ENCODE assay signal across 17 cellular contexts in genomic region chr11:126098204-126098769, GRCh38.
"Had no signal": no experiment of that assay in that cellular context is flagged by ENCODE, and none has a peak within 500 bp of the region (broad histone marks: within the 10 kb centered on the region; RNA-seq: fewer than 3 reads in every experiment).

No MANE protein-coding gene starts in this region.

- H3K4me1 ChIP-seq: colonic mucosa had no signal

- H3K27ac Mint-ChIP-seq: type B pancreatic cell had no signal

- H3K9me3 Mint-ChIP-seq: type B pancreatic cell had no signal

- H3K36me3 ChIP-seq: colonic mucosa, ovary had no signal

- H3K4me1 Mint-ChIP-seq: naive B cell had no signal

- ATAC-seq: left colon, left ventricle myocardium superior, right cardiac atrium had no signal

- H3K4me3 Mint-ChIP-seq: naive B cell, type B pancreatic cell had no signal

- H3K36me3 Mint-ChIP-seq: type B pancreatic cell had no signal

- H3K27ac ChIP-seq: colonic mucosa, ovary had no signal

- H3K4me3 ChIP-seq: colonic mucosa, lung, ovary had no signal

- DNase-seq: colonic mucosa; dermis blood vessel endothelial cell; foreskin melanocyte; head of caudate nucleus; hippocampal formation; left colon; left ventricle myocardium superior; mesenchymal stem cell; naive B cell; nucleus accumbens; ovary; right cardiac atrium; stimulated activated CD4-positive, alpha-beta T cell treated with anti-CD3 and anti-CD28 coated beads, Interleukin-15, amount 100 ng/mL, for 24 hours; stimulated activated CD4-positive, alpha-beta T cell treated with anti-CD3 and anti-CD28 coated beads, Interleukin-1b, Interleukin-23, amount 100 ng/mL, for 48 hours; stimulated activated naive CD4-positive, alpha-beta T cell had no signal

- H3K27me3 ChIP-seq: colonic mucosa, ovary had no signal

- H3K9me3 ChIP-seq: colonic mucosa, ovary had no signal
